8 cellular contexts compared by ENCODE assay signal in genomic region chr17:11986939-11987329, GRCh38. TPM values are rescaled to one million over a fixed set of nuclear protein-coding genes. Genes with fewer than 3 reads are reported as not detected.
DNase-seq lines count a peak whose midpoint lies in the region; ATAC-seq and TF ChIP-seq lines count a peak whose summit lies in the region.

No MANE protein-coding gene starts in this region.

- H3K4me1 Mint-ChIP-seq in stimulated activated naive CD8-positive, alpha-beta T cell treated with anti-CD3 and anti-CD28 coated beads, Interleukin-15, amount 100 ng/mL, for 72 hours: peaks cover 1% of the 10 kb centered on the region

- H3K4me3 Mint-ChIP-seq in stimulated activated naive CD8-positive, alpha-beta T cell treated with anti-CD3 and anti-CD28 coated beads, Interleukin-15, amount 100 ng/mL, for 72 hours: no peak overlapping the region

- ATAC-seq in left ventricle myocardium superior (peak; percentile 74), GM21367 (IDR thresholded peaks at IDR 0.05; ENCODE audit: unreplicated experiment) (no peak)
- ATAC-seq in stimulated activated naive CD8-positive, alpha-beta T cell treated with anti-CD3 and anti-CD28 coated beads, Interleukin-15, amount 100 ng/mL, for 72 hours: no peak

- DNase-seq in BE2C: no peak
- DNase-seq in HS-27A (ENCODE audit: low read depth): peak; percentile 15
- DNase-seq in left ventricle myocardium superior: no peak
- no peak for DNase-seq in stimulated activated naive CD8-positive, alpha-beta T cell treated with anti-CD3 and anti-CD28 coated beads, Interleukin-15, amount 100 ng/mL, for 72 hours
- no peak for DNase-seq in activated naive CD4-positive, alpha-beta T cell treated with Interleukin-2 at 50 U/mL for 16 hours

- H3K27me3 ChIP-seq in BE2C (no peaks in the 10 kb centered on the region), stomach smooth muscle (ENCODE audit: control insufficient read depth in 1 of 2, insufficient read depth in 2 of 2, low read length in 2 of 2) (no peaks in the 10 kb centered on the region)

- H3K4me1 ChIP-seq in BE2C (no peaks in the 10 kb centered on the region), stomach smooth muscle (ENCODE audit: control insufficient read depth, insufficient read depth, low read length) (no peaks in the 10 kb centered on the region)

- H3K27me3 Mint-ChIP-seq in stimulated activated naive CD8-positive, alpha-beta T cell treated with anti-CD3 and anti-CD28 coated beads, Interleukin-15, amount 100 ng/mL, for 72 hours: no peaks in the 10 kb centered on the region

- no peaks in the 10 kb centered on the region for H3K9me3 Mint-ChIP-seq in stimulated activated naive CD8-positive, alpha-beta T cell treated with anti-CD3 and anti-CD28 coated beads, Interleukin-15, amount 100 ng/mL, for 72 hours

- H3K4me3 ChIP-seq in BE2C (ENCODE audit: low read depth, low read length) (no peak overlapping the region), WI38 (ENCODE audit: low read depth, low read length) (no peak overlapping the region), stomach smooth muscle (ENCODE audit: low read length in 2 of 2) (peak overlapping the region in 1 of 2 donors; percentile 10)

- H3K9me3 ChIP-seq in BE2C: no peaks in the 10 kb centered on the region
- H3K9me3 ChIP-seq in stomach smooth muscle (ENCODE audit: control insufficient read depth in 2 of 2, low read length in 2 of 2): no peaks in the 10 kb centered on the region

- peak overlapping the region; percentile 43 for H3K27ac ChIP-seq in stomach smooth muscle (ENCODE audit: low read length)

- no peaks in the 10 kb centered on the region for H3K36me3 ChIP-seq in BE2C
- H3K36me3 ChIP-seq in stomach smooth muscle (ENCODE audit: control insufficient read depth in 2 of 2, insufficient read depth in 2 of 2, low read length in 2 of 2): peaks cover 34 to 39% of the 10 kb centered on the region in 2 donors

- intact Hi-C loops in left ventricle myocardium superior (cut with micrococcal nuclease): no loop called here

- H3K27ac Mint-ChIP-seq in stimulated activated naive CD8-positive, alpha-beta T cell treated with anti-CD3 and anti-CD28 coated beads, Interleukin-15, amount 100 ng/mL, for 72 hours: no peak overlapping the region

- H3K9ac ChIP-seq in stomach smooth muscle (ENCODE audit: low read length in 2 of 2): no peak overlapping the region

- TF ChIP-seq CTCF in BE2C (IDR thresholded peaks at IDR 0.05; ENCODE audit: low read depth, low read length): peak; percentile 41
- TF ChIP-seq CTCF in WI38 (IDR thresholded peaks at IDR 0.05; ENCODE audit: low read depth, low read length): peak; percentile 51

RNA-seq across cellular contexts. Expression of gene ZNF18, which starts 10.3 kb away (rescaled TPM):
- 9.4 TPM for polyA plus RNA-seq in BE2C (2012; ENCODE audit: insufficient read depth, insufficient read length, low read depth)
- total RNA-seq in left ventricle myocardium superior: 4.1 TPM

RNA-seq across cellular contexts. Expression of gene MAP2K4, which starts 33.7 kb away (rescaled TPM):
- 6.7 TPM for polyA plus RNA-seq in BE2C (2012; ENCODE audit: insufficient read depth, insufficient read length, low read depth)
- 30.2 TPM for total RNA-seq in left ventricle myocardium superior
